ENCODE assay signal across 12 cellular contexts in genomic region chr17:339193-340061, GRCh38. TPM values are rescaled to one million over a fixed set of nuclear protein-coding genes. Genes with fewer than 3 reads are reported as not detected.
A peak's percentile ranks its signal among the peaks of the same experiment; 100 is the strongest.
DNase-seq lines count a peak whose midpoint lies in the region; ATAC-seq, FAIRE-seq and TF ChIP-seq lines count a peak whose summit lies in the region.
"Had no signal": no experiment of that assay in that cellular context is flagged by ENCODE, and none has a peak within 500 bp of the region (broad histone marks: within the 10 kb centered on the region; RNA-seq: fewer than 3 reads in every experiment).

No MANE protein-coding gene starts in this region.

- H3K4me2 ChIP-seq in HepG2 (ENCODE audit: low read depth, low read length): peak overlapping the region; percentile 46

- CTCF ChIA-PET in HepG2 (lab: Yijun Ruan, JAX; ENCODE audit: low intra/inter-chr PET ratio, low total read pairs): interaction anchor here (1.1 kb wide), 1 partner anchor 13 kb away, joined by 4 read pairs; the partner anchor contains the start of gene RPH3AL

- H2AFZ ChIP-seq in HepG2 (ENCODE audit: low read length): no peak overlapping the region

- POLR2A ChIA-PET in HepG2 (lab: Yijun Ruan, JAX): interaction anchor here (1.0 to 2.9 kb wide), 2 partner anchors 10 to 13 kb away, joined by 3 to 59 read pairs; partner anchors contain the start of gene RPH3AL

- TF ChIP-seq EP300 in HepG2 (IDR thresholded peaks at IDR 0.05; ENCODE audit: low read depth in 2 of 2, low read length in 2 of 2) (peak in 1 of 2 experiments; percentile 3; a peak in 1 of 4 replicates), HepG2 (CRISPR knock-in tag; IDR thresholded peaks at IDR 0.05; ENCODE audit: borderline replicate concordance) (no peak)

- TF ChIP-seq CTCF in HepG2 (CRISPR knock-in tag; IDR thresholded peaks at IDR 0.05): no peak
- TF ChIP-seq CTCF in thyroid gland (IDR thresholded peaks at IDR 0.05): no peak

- TF ChIP-seq POLR2A in HepG2 (IDR thresholded peaks at IDR 0.05; ENCODE audit: insufficient read depth in 1 of 2, low read depth in 2 of 2, low read length in 2 of 2) (no peak), thyroid gland (IDR thresholded peaks at IDR 0.05) (no peak)

- peak overlapping the region; percentile 52 for H3K27ac ChIP-seq in HepG2 (ENCODE audit: extremely low read length, insufficient read depth, low read length)
- H3K27ac ChIP-seq in thyroid gland: peak overlapping the region; percentile 71 to 87 (median 72)
- H3K27ac ChIP-seq: 22Rv1 had no signal

- peak; percentile 2 for DNase-seq in NCI-H1092 treated with DMSO at 0.1 percent for 48 hours (lab: John Stamatoyannopoulos, UW)
- no peak for DNase-seq in NCI-H1092 (lab: John Stamatoyannopoulos, UW)
- DNase-seq in NCI-H526 treated with DMSO at 0.1 percent for 48 hours (lab: John Stamatoyannopoulos, UW): peak; percentile 26
- DNase-seq in HepG2 (ENCODE audit: low spot score): no peak
- DNase-seq in thyroid gland: peak; percentile 72 to 77
- no peak for DNase-seq in activated CD4-positive, CD25-positive, alpha-beta regulatory T cell treated with anti-CD3 and anti-CD28 coated beads, Interleukin-2, amount 50 U/mL, for 72 hours
- DNase-seq in amygdala (lab: John Stamatoyannopoulos, UW): no peak
- DNase-seq: activated naive CD8-positive, alpha-beta T cell treated with anti-CD3 and anti-CD28 coated beads, Interleukin-2, amount 50 U/mL, for 24 hours; immature natural killer cell; substantia nigra had no signal

- BruUV-seq in HepG2 (replicated peaks; lab: Mats Ljungman, UMichigan): no TSS peak

- WGBS in HepG2 (ENCODE audit: low lambda C conversion rate): 77% methylated on average over 11 of the region's 23 CpGs
- WGBS in thyroid gland, 2 donors: 61 to 67% methylated on average over 18 to 19 of the region's 23 CpGs

- H3K27me3 ChIP-seq in HepG2 (ENCODE audit: control insufficient read depth in 1 of 2, insufficient read depth in 2 of 2, low read length in 2 of 2) (no peaks in the 10 kb centered on the region), thyroid gland (no peaks in the 10 kb centered on the region)

- in situ Hi-C loops in HepG2 (cut with HindIII; ENCODE audit: extremely low pct_ligation_motif_present, low pct_unique_long_range_greater_than_20kb): no loop called here

- peaks cover 10% of the 10 kb centered on the region for H4K20me1 ChIP-seq in HepG2 (ENCODE audit: insufficient read depth, low read length)

- peaks cover 27% of the 10 kb centered on the region for H3K4me1 ChIP-seq in HepG2 (ENCODE audit: insufficient read depth, low read length)
- peaks cover 7 to 45% of the 10 kb centered on the region in 2 donors for H3K4me1 ChIP-seq in thyroid gland

- H3K36me3 ChIP-seq in HepG2 (replicated peaks in 1 of 2; ENCODE audit: control insufficient read depth in 1 of 2, insufficient read depth in 2 of 2, low read length in 2 of 2) (peaks cover 0 to 6% of the 10 kb centered on the region in 2 experiments; a peak in 1 of 5 replicates), thyroid gland (no peaks in the 10 kb centered on the region)

- H3K9me3 ChIP-seq in HepG2 (ENCODE audit: low read length) (no peaks in the 10 kb centered on the region), thyroid gland (no peaks in the 10 kb centered on the region)

- intact Hi-C loops in HepG2 (cut with micrococcal nuclease; ENCODE audit: unreplicated experiment) (loop anchor here (1.0 kb wide), 2 partner anchors 9 to 13 kb away; partner anchors contain the start of gene RPH3AL), thyroid gland (cut with DNase I) (no loop called here)

- ATAC-seq in HepG2 (peak; percentile 51), GM21528 (IDR thresholded peaks at IDR 0.05; ENCODE audit: low FRiP score, unreplicated experiment) (no peak)
- ATAC-seq: activated naive CD8-positive, alpha-beta T cell treated with anti-CD3 and anti-CD28 coated beads, Interleukin-2, amount 50 U/mL, for 24 hours had no signal

- H3K9ac ChIP-seq in HepG2 (ENCODE audit: insufficient read depth, low read depth, low read length): peak overlapping the region; percentile 1; the same call in 1 of the 2 replicates

- TF ChIP-seq RAD21 in HepG2 (CRISPR knock-in tag; IDR thresholded peaks at IDR 0.05): 0 out of 2 replicates have a peak, but pooled peaks have one; percentile 34

- H3K4me3 ChIP-seq in HepG2 (replicated peaks in 1 of 3; ENCODE audit: insufficient read depth in 1 of 3, low read depth in 2 of 3, low read length in 3 of 3): peak overlapping the region in 1 of 3 experiments; percentile 22; a peak in 1 of 6 replicates
- H3K4me3 ChIP-seq in thyroid gland (replicated peaks in 1 of 3): no peak overlapping the region

- no peak for FAIRE-seq in HepG2 (lab: Jason Lieb, UNC)

- peaks cover 43% of the 10 kb centered on the region for H3K79me2 ChIP-seq in HepG2 (ENCODE audit: insufficient read depth, low read length)

TF ChIP-seq in HepG2, 621 proteins besides CTCF, POLR2A, EP300 and RAD21 (continues in another document):
- TF ChIP-seq ZNF280B (CRISPR knock-in tag; IDR thresholded peaks at IDR 0.05; ENCODE audit: borderline replicate concordance): no peak
- no peak for TF ChIP-seq TBX3 (IDR thresholded peaks at IDR 0.05; ENCODE audit: borderline replicate concordance)
- no peak for TF ChIP-seq ZNF275 (CRISPR knock-in tag; IDR thresholded peaks at IDR 0.05; ENCODE audit: borderline replicate concordance)
- TF ChIP-seq RXRB (CRISPR knock-in tag; IDR thresholded peaks at IDR 0.05; ENCODE audit: borderline replicate concordance): no peak
- TF ChIP-seq ZNF678 (CRISPR knock-in tag; IDR thresholded peaks at IDR 0.05): no peak
- no peak for TF ChIP-seq GLMP (CRISPR knock-in tag; IDR thresholded peaks at IDR 0.05; ENCODE audit: borderline replicate concordance)

RNA-seq across cellular contexts. Expression of gene RPH3AL, which starts 13.2 kb away (rescaled TPM):
- total RNA-seq in HepG2 (2016; rRNA removed; fragmentation: Illumina TruSeq; extraction: Trizol): 6.7 and 7.8 TPM in 2 replicates
- total RNA-seq in HepG2 (2016; cell fraction: cytosol; rRNA removed; fragmentation: Illumina TruSeq; extraction: Trizol; ENCODE audit: low read depth): 10.8 and 13.9 TPM in 2 replicates
- total RNA-seq in HepG2 (2016; cell fraction: insoluble cytoplasmic fraction; rRNA removed; fragmentation: Illumina TruSeq; extraction: Trizol): 8.0 and 8.6 TPM in 2 replicates
- total RNA-seq in HepG2 (2016; cell fraction: membrane; rRNA removed; fragmentation: Illumina TruSeq; extraction: Trizol): 12.1 and 13.4 TPM in 2 replicates
- 6.4 and 8.4 TPM in 2 replicates for total RNA-seq in HepG2 (2016; cell fraction: nucleus; rRNA removed; fragmentation: Illumina TruSeq; extraction: Trizol)
- polyA plus RNA-seq in HepG2 (2011; rRNA removed): 16.4 and 20.7 TPM in 2 replicates
- 14.3 and 17.0 TPM in 2 replicates for polyA plus RNA-seq in HepG2 (2011; cell fraction: cytosol; rRNA removed)
- 21.3 and 26.7 TPM in 2 replicates for polyA plus RNA-seq in HepG2 (2011; cell fraction: nucleus; rRNA removed)
- polyA plus RNA-seq in HepG2 (2012): 11.7 and 14.0 TPM in 2 replicates
- 4.1 and 4.3 TPM in 2 replicates for polyA plus RNA-seq in HepG2 (2016; cell fraction: cytosol; fragmentation: Illumina TruSeq; extraction: Trizol; ENCODE audit: low read depth)
- 6.7 and 7.3 TPM in 2 replicates for polyA plus RNA-seq in HepG2 (2016; cell fraction: insoluble cytoplasmic fraction; fragmentation: Illumina TruSeq; extraction: Trizol; ENCODE audit: low read depth)
- polyA plus RNA-seq in HepG2 (2016; cell fraction: membrane; fragmentation: Illumina TruSeq; extraction: Trizol; ENCODE audit: low read depth): 9.3 and 12.3 TPM in 2 replicates
- polyA plus RNA-seq in HepG2 (2016; cell fraction: nucleus; fragmentation: Illumina TruSeq; extraction: Trizol; ENCODE audit: insufficient read depth, low read depth): 8.0 and 9.6 TPM in 2 replicates
- polyA minus RNA-seq in HepG2 (2011; rRNA and poly(A)+ RNA removed; ENCODE audit: low replicate concordance): 4.7 and 30.0 TPM in 2 replicates
- polyA minus RNA-seq in HepG2 (2011; cell fraction: cytosol; rRNA and poly(A)+ RNA removed): 12.5 TPM in 2 replicates
- polyA minus RNA-seq in HepG2 (2011; cell fraction: nucleus; rRNA and poly(A)+ RNA removed): 29.4 and 31.1 TPM in 2 replicates
- 10 to 100 TPM; 19.1 to 47.7 (median 42.5) TPM for total RNA-seq in thyroid gland

Comparison
In these comparisons a context has a peak if more than half of its experiments do, and no peak if none do; other contexts are left out.
1. DNase-seq: peak in NCI-H1092 treated with DMSO at 0.1 percent for 48 hours (single experiment), NCI-H526 treated with DMSO at 0.1 percent for 48 hours (single experiment) and thyroid gland (2 of 2); none in NCI-H1092 (single experiment), HepG2 (single experiment), activated CD4-positive, CD25-positive, alpha-beta regulatory T cell treated with anti-CD3 and anti-CD28 coated beads, Interleukin-2, amount 50 U/mL, for 72 hours (single experiment) and amygdala (0 of 56).